12 cellular contexts compared by ENCODE assay signal in genomic region chrX:72545990-72546389, GRCh38. TPM values are rescaled to one million over a fixed set of nuclear protein-coding genes. Genes with fewer than 3 reads are reported as not detected.
DNase-seq lines count a peak whose midpoint lies in the region; ATAC-seq, FAIRE-seq and TF ChIP-seq lines count a peak whose summit lies in the region.
"Had no signal": no experiment of that assay in that cellular context is flagged by ENCODE, and none has a peak within 500 bp of the region (broad histone marks: within the 10 kb centered on the region; RNA-seq: fewer than 3 reads in every experiment).

No MANE protein-coding gene starts in this region.

- no peak overlapping the region for H3K9ac ChIP-seq in mammary epithelial cell (ENCODE audit: insufficient read depth, low read length)

- DNase-seq in left ventricle myocardium inferior (no peak), right atrium auricular region (ENCODE audit: low spot score) (no peak), Panc1 (ENCODE audit: low read depth, low spot score) (no peak), epithelial cell of proximal tubule (ENCODE audit: low read depth) (no peak), urothelium cell line (ENCODE audit: low spot score) (peak; percentile 3), mucosa of gallbladder (ENCODE audit: low spot score) (no peak), mammary epithelial cell (no peak)
- DNase-seq: naive B cell, right lobe of liver, stomach had no signal

- H3K4me1 ChIP-seq in left ventricle myocardium inferior (no peaks in the 10 kb centered on the region), right atrium auricular region (no peaks in the 10 kb centered on the region), Panc1 (ENCODE audit: control insufficient read depth, insufficient read depth, low read length) (no peaks in the 10 kb centered on the region), mammary epithelial cell (ENCODE audit: insufficient read depth, low read length) (no peaks in the 10 kb centered on the region)
- H3K4me1 ChIP-seq: right lobe of liver, stomach had no signal

- TF ChIP-seq CTCF in left ventricle myocardium inferior (IDR thresholded peaks at IDR 0.05; ENCODE audit: borderline replicate concordance) = peak; percentile 22
- TF ChIP-seq CTCF in right atrium auricular region (IDR thresholded peaks at IDR 0.05) = peak in 1 of 2 donors; percentile 15
- TF ChIP-seq CTCF in Panc1 (IDR thresholded peaks at IDR 0.05) = peak; percentile 12; the same call in 1 of the 2 replicates
- peak; percentile 33 for TF ChIP-seq CTCF in epithelial cell of proximal tubule (conservative IDR thresholded peaks at IDR 0.05; ENCODE audit: low read depth, low read length)
- TF ChIP-seq CTCF in mammary epithelial cell (conservative IDR thresholded peaks at IDR 0.05 in 1 of 2, IDR thresholded peaks at IDR 0.05 in 1 of 2; ENCODE audit: extremely low read depth in 1 of 2, insufficient read depth in 1 of 2, low read depth in 1 of 2, low read length in 2 of 2) = no peak

- no peaks in the 10 kb centered on the region for H3K27me3 ChIP-seq in left ventricle myocardium inferior (ENCODE audit: low read depth)
- no peaks in the 10 kb centered on the region for H3K27me3 ChIP-seq in right atrium auricular region
- H3K27me3 ChIP-seq in Panc1 (ENCODE audit: control insufficient read depth, insufficient read depth, low read length) = no peaks in the 10 kb centered on the region
- H3K27me3 ChIP-seq in mammary epithelial cell (ENCODE audit: insufficient read depth, low read length) = no peaks in the 10 kb centered on the region
- H3K27me3 ChIP-seq: right lobe of liver, stomach had no signal

- no peaks in the 10 kb centered on the region for H3K36me3 ChIP-seq in left ventricle myocardium inferior
- H3K36me3 ChIP-seq in right atrium auricular region = no peaks in the 10 kb centered on the region
- no peaks in the 10 kb centered on the region; the same call in 1 of the 2 replicates for H3K36me3 ChIP-seq in Panc1 (ENCODE audit: control insufficient read depth, insufficient read depth, low read length)
- H3K36me3 ChIP-seq in mammary epithelial cell (ENCODE audit: insufficient read depth, low read length) = no peaks in the 10 kb centered on the region
- H3K36me3 ChIP-seq: right lobe of liver had no signal

- in situ Hi-C loops in Panc1 (cut with HindIII; ENCODE audit: low pct_unique_long_range_greater_than_20kb, low sequenced_read_pairs) (no loop called here), mammary epithelial cell (cut with MboI; ENCODE audit: low sequenced_read_pairs in 2 of 2) (loop anchor here (10.0 to 25.0 kb wide), 2 partner anchors 301 to 309 kb away; partner anchors contain the start of gene ERCC6L (in 1 of the 2))

- H3K79me2 ChIP-seq in mammary epithelial cell (ENCODE audit: insufficient read depth, low read length) = no peaks in the 10 kb centered on the region

- CTCF ChIA-PET in Panc1 (lab: Charles Lee) (no interaction called here), mammary epithelial cell (lab: Charles Lee; ENCODE audit: low non-redundant PET) (no interaction called here)

- H3K27ac ChIP-seq in left ventricle myocardium inferior (replicated peaks) = no peak overlapping the region
- H3K27ac ChIP-seq in right atrium auricular region = no peak overlapping the region
- no peak overlapping the region for H3K27ac ChIP-seq in Panc1 (ENCODE audit: low read length)
- H3K27ac ChIP-seq in mammary epithelial cell (ENCODE audit: insufficient read depth, low read depth, low read length) = no peak overlapping the region
- H3K27ac ChIP-seq: right lobe of liver, stomach had no signal

- intact Hi-C loops in left ventricle myocardium inferior (cut with micrococcal nuclease) = no loop called here
- intact Hi-C loops in Panc1 (cut with micrococcal nuclease; ENCODE audit: unreplicated experiment) = no loop called here
- intact Hi-C loops in mammary epithelial cell (cut with micrococcal nuclease) = loop anchor here (5.0 kb wide), 1 partner anchor 249 kb away; no protein-coding TSS in a partner anchor

- POLR2A ChIA-PET in Panc1 (lab: Charles Lee) = no interaction called here

- H3K9me3 ChIP-seq in left ventricle myocardium inferior (replicated peaks) (no peaks in the 10 kb centered on the region), right atrium auricular region (no peaks in the 10 kb centered on the region), Panc1 (ENCODE audit: control insufficient read depth, insufficient read depth, low read depth, low read length) (no peaks in the 10 kb centered on the region), mammary epithelial cell (replicated peaks; ENCODE audit: insufficient read depth, low read length) (no peaks in the 10 kb centered on the region)
- H3K9me3 ChIP-seq: right lobe of liver, stomach had no signal

- ATAC-seq in Panc1 (no peak), GM18502 (IDR thresholded peaks at IDR 0.05; ENCODE audit: poor library complexity, unreplicated experiment) (no peak)
- ATAC-seq: activated naive CD4-positive, alpha-beta T cell treated with anti-CD3 and anti-CD28 coated beads, Interleukin-2, amount 50 U/mL, for 72 hours had no signal

- no peaks in the 10 kb centered on the region for H4K20me1 ChIP-seq in mammary epithelial cell (ENCODE audit: insufficient read depth, low read length)

- no peak overlapping the region for H3K4me3 ChIP-seq in left ventricle myocardium inferior
- no peak overlapping the region for H3K4me3 ChIP-seq in right atrium auricular region
- no peak overlapping the region for H3K4me3 ChIP-seq in Panc1 (ENCODE audit: low read depth in 2 of 2, low read length in 2 of 2)
- H3K4me3 ChIP-seq in epithelial cell of proximal tubule (ENCODE audit: low read depth, low read length) = no peak overlapping the region
- H3K4me3 ChIP-seq in mammary epithelial cell (replicated peaks in 1 of 3; ENCODE audit: insufficient read depth in 1 of 3, low read depth in 2 of 3, low read length in 3 of 3) = no peak overlapping the region
- H3K4me3 ChIP-seq: right lobe of liver, stomach had no signal

- BruUV-seq in Panc1 (replicated peaks; lab: Mats Ljungman, UMichigan) (no TSS peak), mammary epithelial cell (replicated peaks; lab: Mats Ljungman, UMichigan) (no TSS peak)

- H3K4me2 ChIP-seq in mammary epithelial cell (ENCODE audit: insufficient read depth, low read depth, low read length) = no peak overlapping the region

- dilution Hi-C loops in mammary epithelial cell (cut with HindIII; ENCODE audit: low sequenced_read_pairs) = no loop called here

- no peak overlapping the region for H2AFZ ChIP-seq in mammary epithelial cell (ENCODE audit: low read depth, low read length)

- FAIRE-seq in urothelium cell line (lab: Jason Lieb, UNC) = no peak

RNA-seq across cellular contexts. Expression of gene HDAC8, which starts 26.7 kb away (rescaled TPM):
- total RNA-seq in left ventricle myocardium inferior (19.3 TPM), right atrium auricular region (10 to 100 TPM; 12.0 to 13.0 TPM), Panc1 (2021; ENCODE audit: unreplicated experiment) (33.5 TPM), epithelial cell of proximal tubule (13.2 and 14.0 TPM in 2 replicates), mucosa of gallbladder (28.7 TPM), mammary epithelial cell (10 to 100 TPM; 22.7 to 25.4 TPM)
- polyA plus RNA-seq in Panc1 (2012; ENCODE audit: insufficient read length) = 30.0 TPM
- 19.3 TPM for polyA plus RNA-seq in mammary epithelial cell
- 18.7 TPM for polyA minus RNA-seq in mammary epithelial cell

Comparison
In these comparisons a context has a peak if more than half of its experiments do, and no peak if none do; other contexts are left out.
1. CTCF ChIP-seq: peak in left ventricle myocardium inferior (single experiment), Panc1 (single experiment) and epithelial cell of proximal tubule (single experiment); none in mammary epithelial cell (0 of 2).